ENCODE assay signal across 15 cellular contexts in genomic region chr5:132434813-132435286, GRCh38. TPM values are rescaled to one million over a fixed set of nuclear protein-coding genes. Genes with fewer than 3 reads are reported as not detected.
DNase-seq lines count a peak whose midpoint lies in the region; ATAC-seq and TF ChIP-seq lines count a peak whose summit lies in the region.
"Had no signal": no experiment of that assay in that cellular context is flagged by ENCODE, and none has a peak within 500 bp of the region (broad histone marks: within the 10 kb centered on the region; RNA-seq: fewer than 3 reads in every experiment).

No MANE protein-coding gene starts in this region.

- peak overlapping the region; percentile 55 for H3K27ac Mint-ChIP-seq in CD4-positive, alpha-beta T cell
- no peak overlapping the region for H3K27ac Mint-ChIP-seq in Calu3 (ENCODE audit: unreplicated experiment)

- H3K4me1 ChIP-seq in HEK293 (ENCODE audit: control insufficient read depth, insufficient read depth, low read length) (no peaks in the 10 kb centered on the region), esophagus muscularis mucosa (peaks cover 83 to 95% (median 90%) of the 10 kb centered on the region in 4 donors), neutrophil (ENCODE audit: control insufficient read depth in 1 of 2, insufficient read depth in 1 of 2, low read depth in 1 of 2, low read length in 1 of 2) (peaks cover 69 to 80% of the 10 kb centered on the region in 2 experiments)
- H3K4me1 ChIP-seq: HAP-1 had no signal

- no peaks in the 10 kb centered on the region for H3K9me3 ChIP-seq in CD4-positive, alpha-beta T cell (ENCODE audit: control insufficient read depth, low read length)
- H3K9me3 ChIP-seq in HEK293 (ENCODE audit: control insufficient read depth, insufficient read depth, low read depth, low read length): no peaks in the 10 kb centered on the region
- H3K9me3 ChIP-seq in esophagus muscularis mucosa: no peaks in the 10 kb centered on the region
- no peaks in the 10 kb centered on the region for H3K9me3 ChIP-seq in neutrophil
- H3K9me3 ChIP-seq: adrenal gland, HAP-1 had no signal

- no peak overlapping the region for H3K4me3 ChIP-seq in HEK293 (ENCODE audit: low read depth, low read length)
- no peak overlapping the region for H3K4me3 ChIP-seq in esophagus muscularis mucosa
- H3K4me3 ChIP-seq in neutrophil (ENCODE audit: low read depth in 1 of 2, low read length in 1 of 2): no peak overlapping the region
- H3K4me3 ChIP-seq: adrenal gland, HAP-1 had no signal

- CTCF ChIA-PET in CD4-positive, alpha-beta T cell (lab: Charles Lee): interaction anchor here (2.6 kb wide), 1 partner anchor 8 kb away, joined by 8 read pairs; no protein-coding TSS in a partner anchor
- CTCF ChIA-PET in HEK293 (lab: Yijun Ruan, JAX): interaction anchor here (0.7 to 0.9 kb wide), 2 partner anchors 66 to 258 kb away, joined by 3 read pairs; no protein-coding TSS in a partner anchor
- CTCF ChIA-PET in Calu3 (lab: Charles Lee): interaction anchor here (0.7 kb wide), 1 partner anchor 30 kb away, joined by 3 read pairs; no protein-coding TSS in a partner anchor

- peaks cover 49% of the 10 kb centered on the region for H3K36me3 Mint-ChIP-seq in CD4-positive, alpha-beta T cell (ENCODE audit: low read depth)
- no peaks in the 10 kb centered on the region for H3K36me3 Mint-ChIP-seq in Calu3 (ENCODE audit: insufficient read depth, unreplicated experiment)

- H3K36me3 ChIP-seq in HEK293 (ENCODE audit: control insufficient read depth in 2 of 2, insufficient read depth in 1 of 2, low read length in 2 of 2) (no peaks in the 10 kb centered on the region), esophagus muscularis mucosa (no peaks in the 10 kb centered on the region), neutrophil (no peaks in the 10 kb centered on the region)
- H3K36me3 ChIP-seq: adrenal gland, HAP-1 had no signal

- intact Hi-C loops in CD4-positive, alpha-beta T cell (cut with DNase I, micrococcal nuclease): no loop called here
- intact Hi-C loops in esophagus muscularis mucosa (cut with DNase I): no loop called here
- intact Hi-C loops in Calu3 (cut with micrococcal nuclease; ENCODE audit: unreplicated experiment): no loop called here

- BruUV-seq in Calu3 (replicated peaks; lab: Mats Ljungman, UMichigan): no TSS peak

- no peak for TF ChIP-seq EP300 in esophagus muscularis mucosa (IDR thresholded peaks at IDR 0.05)

- 68% methylated on average over 7 of the region's 9 CpGs for WGBS in esophagus muscularis mucosa

- no peak for TF ChIP-seq POLR2A in esophagus muscularis mucosa (IDR thresholded peaks at IDR 0.05; ENCODE audit: low read depth)

- H3K27me3 ChIP-seq in CD4-positive, alpha-beta T cell (ENCODE audit: control insufficient read depth, insufficient read depth, low read length): no peaks in the 10 kb centered on the region
- H3K27me3 ChIP-seq in esophagus muscularis mucosa (no peaks in the 10 kb centered on the region), neutrophil (no peaks in the 10 kb centered on the region)
- H3K27me3 ChIP-seq: adrenal gland had no signal

- no peak for TF ChIP-seq CTCF in CD4-positive, alpha-beta T cell (IDR thresholded peaks at IDR 0.05)
- TF ChIP-seq CTCF in HEK293 (tag by site-specific recombination; IDR thresholded peaks at IDR 0.05) (no peak), esophagus muscularis mucosa (IDR thresholded peaks at IDR 0.05) (no peak), neutrophil (IDR thresholded peaks at IDR 0.05) (no peak), Calu3 (IDR thresholded peaks at IDR 0.05; ENCODE audit: unreplicated experiment) (no peak)

- no peaks in the 10 kb centered on the region for H3K27me3 Mint-ChIP-seq in CD4-positive, alpha-beta T cell
- H3K27me3 Mint-ChIP-seq in Calu3 (ENCODE audit: unreplicated experiment): no peaks in the 10 kb centered on the region

- H3K4me1 Mint-ChIP-seq in CD4-positive, alpha-beta T cell (ENCODE audit: low read depth): peaks cover 90% of the 10 kb centered on the region
- peaks cover 17% of the 10 kb centered on the region for H3K4me1 Mint-ChIP-seq in Calu3 (ENCODE audit: low read depth, unreplicated experiment)

- H3K27ac ChIP-seq in CD4-positive, alpha-beta T cell (ENCODE audit: low read depth, low read length): no peak overlapping the region
- H3K27ac ChIP-seq in HEK293 (ENCODE audit: extremely low read depth, low read depth, low read length): no peak overlapping the region
- H3K27ac ChIP-seq in esophagus muscularis mucosa (replicated peaks in 1 of 4): peak overlapping the region; percentile 57 to 85 (median 67)
- peak overlapping the region; percentile 52 for H3K27ac ChIP-seq in neutrophil
- H3K27ac ChIP-seq: adrenal gland had no signal

- ATAC-seq in CD4-positive, alpha-beta T cell (ENCODE audit: poor library complexity): no peak
- no peak for ATAC-seq in GM21717 (IDR thresholded peaks at IDR 0.05; ENCODE audit: unreplicated experiment)

- POLR2A ChIA-PET in CD4-positive, alpha-beta T cell (lab: Charles Lee): interaction anchor here (5.2 to 20.0 kb wide), 3 partner anchors 22 to 47 kb away, joined by 39 to 645 read pairs (median 57); partner anchors contain the start of gene IRF1
- POLR2A ChIA-PET in HEK293 (lab: Yijun Ruan, JAX): no interaction called here

- H3K9me3 Mint-ChIP-seq in CD4-positive, alpha-beta T cell: no peaks in the 10 kb centered on the region
- H3K9me3 Mint-ChIP-seq in Calu3 (ENCODE audit: low read depth, unreplicated experiment): no peaks in the 10 kb centered on the region

- peak overlapping the region; percentile 15 for H3K4me3 Mint-ChIP-seq in CD4-positive, alpha-beta T cell
- no peak overlapping the region for H3K4me3 Mint-ChIP-seq in Calu3 (ENCODE audit: low read depth, unreplicated experiment)

- no peak for DNase-seq in CD4-positive, alpha-beta T cell
- DNase-seq in esophagus muscularis mucosa (ENCODE audit: extremely low spot score): no peak
- DNase-seq in Calu3: no peak
- DNase-seq in NCI-H510A treated with DMSO at 0.1 percent for 48 hours (lab: John Stamatoyannopoulos, UW): no peak
- DNase-seq: DMS 273 treated with DMSO at 0.1 percent for 48 hours; effector memory CD4-positive, alpha-beta T cell; hippocampal formation; NCI-H524; SHP77; stimulated activated CD4-positive, alpha-beta T cell treated with anti-CD3 and anti-CD28 coated beads, Interleukin-12 subunit alpha, Interleukin-12 subunit beta, amount 100 ng/mL, for 4 hours had no signal

TF ChIP-seq in HEK293, 187 proteins besides CTCF, POLR2A, EP300 and RAD21:
- peak; percentile 50; the same call in 1 of the 2 replicates for TF ChIP-seq ZNF600 (tag by site-specific recombination; IDR thresholded peaks at IDR 0.05)
- no peak for TF ChIP-seq PRDM1 (tag by site-specific recombination; IDR thresholded peaks at IDR 0.05)
- TF ChIP-seq SCRT2 (tag by site-specific recombination; IDR thresholded peaks at IDR 0.05): peak; percentile 99
- peak; percentile 98 for TF ChIP-seq SCRT1 (tag by site-specific recombination; IDR thresholded peaks at IDR 0.05; ENCODE audit: borderline replicate concordance)
- no peak for TF ChIP-seq GLIS1 (tag by site-specific recombination; IDR thresholded peaks at IDR 0.05)
- no peak for TF ChIP-seq ZBTB48 (tag by site-specific recombination; IDR thresholded peaks at IDR 0.05)
- no peak for TF ChIP-seq ZNF274 (IDR thresholded peaks at IDR 0.05; ENCODE audit: low read length)
- no peak for TF ChIP-seq ZNF274 (tag by site-specific recombination; IDR thresholded peaks at IDR 0.05; ENCODE audit: borderline replicate concordance)
- no peak for TF ChIP-seq ZNF501 (tag by site-specific recombination; IDR thresholded peaks at IDR 0.05)
- no peak for TF ChIP-seq ZNF280D (tag by site-specific recombination; IDR thresholded peaks at IDR 0.05)
- no peak for TF ChIP-seq ZFP3 (tag by site-specific recombination; IDR thresholded peaks at IDR 0.05; ENCODE audit: low read depth)
- no peak for TF ChIP-seq ZNF449 (tag by site-specific recombination; IDR thresholded peaks at IDR 0.05)
TF ChIP-seq in HEK293: peak in this region for 3.

RNA-seq across cellular contexts. Expression of gene IRF1, which starts 55.7 kb away (rescaled TPM):
- 1,000 to 10,000 TPM; 1,212 to 1,234 TPM for total RNA-seq in CD4-positive, alpha-beta T cell
- total RNA-seq in esophagus muscularis mucosa (100 to 1,000 TPM in 1 of 4 donors, 10 to 100 TPM in 3; 20.6 to 289 (median 29.6) TPM), Calu3 (2022) (64.0 and 82.4 TPM in 2 replicates)

Comparison
In these comparisons a context has a peak if more than half of its experiments do, and no peak if none do; other contexts are left out.
1. H3K27ac ChIP-seq: peak in esophagus muscularis mucosa (4 of 4) and neutrophil (single experiment); none in CD4-positive, alpha-beta T cell (single experiment) and HEK293 (single experiment).
2. RNA of gene IRF1, which starts 55.7 kb away (total RNA-seq): 1,212 to 1,234 TPM in CD4-positive, alpha-beta T cell; 64.0 to 82.4 TPM in Calu3 and 20.6 to 289 TPM in esophagus muscularis mucosa; every median in the first group is over 4 times any median in the second.